17 cellular contexts compared by ENCODE assay signal in genomic region chr17:73478768-73479424, GRCh38.
A peak's percentile ranks its signal among the peaks of the same experiment; 100 is the strongest.
DNase-seq lines count a peak whose midpoint lies in the region; ATAC-seq and TF ChIP-seq lines count a peak whose summit lies in the region.
"Had no signal": no experiment of that assay in that cellular context is flagged by ENCODE, and none has a peak within 500 bp of the region (broad histone marks: within the 10 kb centered on the region; RNA-seq: fewer than 3 reads in every experiment).

No MANE protein-coding gene starts in this region.

- TF ChIP-seq RAD21 in liver (IDR thresholded peaks at IDR 0.05): peak in 1 of 2 donors; percentile 16

- POLR2A ChIA-PET in Panc1 (lab: Charles Lee): no interaction called here

- in situ Hi-C loops in Panc1 (cut with HindIII; ENCODE audit: low pct_unique_long_range_greater_than_20kb, low sequenced_read_pairs): no loop called here

- H3K27me3 ChIP-seq in GM06990 (replicated peaks; ENCODE audit: control insufficient read depth, insufficient read depth, low read length) (no peaks in the 10 kb centered on the region; the same call in 1 of the 2 replicates), HL-60 (ENCODE audit: insufficient read depth, poor library complexity, severe bottlenecking) (no peaks in the 10 kb centered on the region), Panc1 (ENCODE audit: control insufficient read depth, insufficient read depth, low read length) (no peaks in the 10 kb centered on the region; the same call in 1 of the 2 replicates), liver (ENCODE audit: control insufficient read depth in 4 of 4, insufficient read depth in 4 of 4, low read length in 3 of 4) (no peaks in the 10 kb centered on the region), upper lobe of left lung (no peaks in the 10 kb centered on the region)
- H3K27me3 ChIP-seq: right atrium auricular region had no signal

- no peak overlapping the region for H3K9ac ChIP-seq in liver (ENCODE audit: low read depth in 1 of 2, low read length in 2 of 2)

- BruUV-seq in Panc1 (replicated peaks; lab: Mats Ljungman, UMichigan): no TSS peak

- H3K36me3 ChIP-seq in GM06990 (ENCODE audit: control insufficient read depth, insufficient read depth, low read length): no peaks in the 10 kb centered on the region
- H3K36me3 ChIP-seq in Panc1 (ENCODE audit: control insufficient read depth, insufficient read depth, low read length): no peaks in the 10 kb centered on the region
- no peaks in the 10 kb centered on the region for H3K36me3 ChIP-seq in liver (ENCODE audit: control insufficient read depth in 4 of 4, insufficient read depth in 3 of 4, low read depth in 1 of 4, low read length in 3 of 4)
- no peaks in the 10 kb centered on the region for H3K36me3 ChIP-seq in upper lobe of left lung
- H3K36me3 ChIP-seq: right atrium auricular region had no signal

- H3K9me3 ChIP-seq in Panc1 (ENCODE audit: control insufficient read depth, insufficient read depth, low read depth, low read length): no peaks in the 10 kb centered on the region
- no peaks in the 10 kb centered on the region for H3K9me3 ChIP-seq in liver (ENCODE audit: control insufficient read depth in 4 of 4, low read length in 3 of 4)
- no peaks in the 10 kb centered on the region for H3K9me3 ChIP-seq in upper lobe of left lung
- H3K9me3 ChIP-seq: right atrium auricular region had no signal

- H3K4me3 ChIP-seq in GM06990 (replicated peaks; ENCODE audit: low read depth, low read length) (no peak overlapping the region), HL-60 (replicated peaks; ENCODE audit: insufficient read depth, low read length) (no peak overlapping the region), Panc1 (ENCODE audit: low read depth in 2 of 2, low read length in 2 of 2) (no peak overlapping the region), liver (ENCODE audit: low read depth in 1 of 3, low read length in 3 of 3) (no peak overlapping the region), upper lobe of left lung (no peak overlapping the region)
- H3K4me3 ChIP-seq: right atrium auricular region had no signal

- no peak for TF ChIP-seq POLR2A in upper lobe of left lung (IDR thresholded peaks at IDR 0.05)

- H3K4me1 ChIP-seq in Panc1 (ENCODE audit: control insufficient read depth, insufficient read depth, low read length) (no peaks in the 10 kb centered on the region), liver (ENCODE audit: control insufficient read depth in 4 of 4, insufficient read depth in 4 of 4, low read length in 3 of 4) (peaks cover 0 to 2% (median 0%) of the 10 kb centered on the region in 4 donors), upper lobe of left lung (peaks cover 0 to 5% (median 4%) of the 10 kb centered on the region in 4 donors)

- no peak for TF ChIP-seq EP300 in upper lobe of left lung (IDR thresholded peaks at IDR 0.05)

- CTCF ChIA-PET in Panc1 (lab: Charles Lee): interaction anchor here (0.6 kb wide), 1 partner anchor 442 kb away, joined by 5 read pairs; no protein-coding TSS in a partner anchor

- H3K27ac ChIP-seq in HL-60 (replicated peaks) (0 out of 2 replicates have a peak overlapping the region, but pooled peaks have one; percentile 11), Panc1 (ENCODE audit: low read length) (no peak overlapping the region), liver (ENCODE audit: low read depth in 1 of 2, low read length in 2 of 2) (no peak overlapping the region), upper lobe of left lung (no peak overlapping the region)
- H3K27ac ChIP-seq: right atrium auricular region had no signal

- DNase-seq in GM06990 (ENCODE audit: extremely low read depth, insufficient read length) (no peak), HL-60 (ENCODE audit: low read depth in 1 of 2, low spot score in 1 of 2) (no peak), Panc1 (ENCODE audit: low read depth, low spot score) (no peak), upper lobe of left lung (no peak), NCI-H1105 treated with DMSO at 0.1 percent for 48 hours (lab: John Stamatoyannopoulos, UW) (no peak)
- DNase-seq in stimulated activated CD4-positive, alpha-beta T cell treated with anti-CD3 and anti-CD28 coated beads, Interleukin-2, amount 100 ng/mL, for 48 hours: no peak
- no peak for DNase-seq in stimulated activated CD8-positive, alpha-beta memory T cell treated with anti-CD3 and anti-CD28 coated beads, Interleukin-4, amount 100 ng/mL, for 48 hours
- DNase-seq: activated CD4-positive, alpha-beta T cell treated with anti-CD3 and anti-CD28 coated beads, Interleukin-2, amount 10 ng/mL, durations not matched to agents 24 days and 14 days; activated naive CD4-positive, alpha-beta T cell treated with anti-CD3 and anti-CD28 coated beads, Interleukin-2, amount 10 ng/mL, durations not matched to agents 7 days and 5 days; activated T-cell treated with anti-CD3 and anti-CD28 coated beads for 4 hours; GF-D8; Karpas-422; mammary epithelial cell; NCI-H187 had no signal

- intact Hi-C loops in Panc1 (cut with micrococcal nuclease; ENCODE audit: unreplicated experiment): no loop called here

- TF ChIP-seq CTCF in GM06990 (IDR thresholded peaks at IDR 0.05; ENCODE audit: insufficient read depth, low read length, poor library complexity, severe bottlenecking) (peak; percentile 49), HL-60 (IDR thresholded peaks at IDR 0.05; ENCODE audit: insufficient read depth, low read length) (no peak), Panc1 (IDR thresholded peaks at IDR 0.05) (no peak), liver (IDR thresholded peaks at IDR 0.05; ENCODE audit: low read depth, low read length, missing input control) (peak; percentile 9), upper lobe of left lung (IDR thresholded peaks at IDR 0.05) (no peak)

- ATAC-seq in Panc1: peak; percentile 40; the same call in 1 of the 2 replicates
- no peak for ATAC-seq in upper lobe of left lung (ENCODE audit: low FRiP score in 2 of 2)
- ATAC-seq: natural killer cell treated with Interleukin-12 subunit alpha and Interleukin-12 subunit beta and Interleukin-15 and Interleukin-18, amount 100 ng/mL, for 72 hours had no signal

- WGBS in liver: 81% methylated on average over 14 of the region's 14 CpGs
- whole genome bisulfite sequencing in upper lobe of left lung, 2 donors: 88 to 90% methylated on average over 13 to 14 of the region's 14 CpGs

TF ChIP-seq in liver, 16 proteins besides CTCF, POLR2A, EP300 and RAD21:
- TF ChIP-seq EGR1 (IDR thresholded peaks at IDR 0.05; ENCODE audit: low read depth in 2 of 2): no peak
- TF ChIP-seq HNF4G (IDR thresholded peaks at IDR 0.05): no peak

Comparison
In these comparisons a context has a peak if more than half of its experiments do, and no peak if none do; other contexts are left out.
1. CTCF ChIP-seq: peak in GM06990 (single experiment) and liver (single experiment); none in HL-60 (single experiment), Panc1 (single experiment) and upper lobe of left lung (0 of 6).